ENCODE assay signal across 27 cellular contexts in the genomic region with DNA sequence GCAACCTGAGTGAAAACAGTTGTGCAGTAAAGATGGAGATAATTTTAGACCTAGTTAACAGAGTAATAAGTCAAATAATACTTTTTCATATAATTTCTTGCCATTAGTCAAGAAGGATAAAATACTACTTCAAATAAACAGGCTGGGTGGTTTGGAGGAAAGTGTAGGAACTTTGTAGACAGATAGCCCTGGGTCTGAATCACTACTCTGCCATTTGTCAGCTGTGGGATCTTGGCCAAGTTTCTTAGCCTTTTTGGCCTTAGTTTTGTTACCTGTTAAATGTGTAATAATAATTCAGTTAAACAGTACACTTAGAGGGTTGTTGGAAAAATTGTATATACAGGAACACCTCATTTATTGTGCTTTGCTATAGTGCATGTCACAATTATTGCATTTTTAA.
DNase-seq lines count a peak whose midpoint lies in the region; ATAC-seq, FAIRE-seq and TF ChIP-seq lines count a peak whose summit lies in the region.
"Had no signal": no experiment of that assay in that cellular context is flagged by ENCODE, and none has a peak within 500 bp of the region (broad histone marks: within the 10 kb centered on the region; RNA-seq: fewer than 3 reads in every experiment).

No MANE protein-coding gene starts in this region.

- H3K36me3 Mint-ChIP-seq in MCF 10A (ENCODE audit: insufficient read depth, unreplicated experiment) (peaks cover 6% of the 10 kb centered on the region), astrocyte (ENCODE audit: low read depth, unreplicated experiment) (no peaks in the 10 kb centered on the region)

- POLR2A ChIA-PET in MCF 10A (lab: Yijun Ruan, JAX) = interaction anchor here (0.6 kb wide), 1 partner anchor 298 kb away, joined by 3 read pairs; no protein-coding TSS in a partner anchor

- CTCF ChIA-PET in MCF 10A (lab: Yijun Ruan, JAX) = no interaction called here

- H3K27me3 ChIP-seq in breast epithelium (no peaks in the 10 kb centered on the region), astrocyte (ENCODE audit: insufficient read depth, low read length) (peaks cover 41% of the 10 kb centered on the region)
- H3K27me3 ChIP-seq: BLaER1 treated with 17β-estradiol and CSF1 and Interleukin-3, amounts not matched to agents 10 nM and 100 nM; MG63; Peyer's patch; SJSA1 had no signal

- H3K9me3 Mint-ChIP-seq in MCF 10A (ENCODE audit: unreplicated experiment) = no peaks in the 10 kb centered on the region
- no peaks in the 10 kb centered on the region for H3K9me3 Mint-ChIP-seq in astrocyte (ENCODE audit: unreplicated experiment)
- H3K9me3 Mint-ChIP-seq: CD4-positive, alpha-beta memory T cell had no signal

- H4K20me1 ChIP-seq in astrocyte (ENCODE audit: insufficient read depth, low read length) = peaks cover 20% of the 10 kb centered on the region
- H4K20me1 ChIP-seq: BLaER1 treated with 17β-estradiol and CSF1 and Interleukin-3, amounts not matched to agents 10 nM and 100 nM had no signal

- H3K4me1 ChIP-seq in breast epithelium (no peaks in the 10 kb centered on the region), astrocyte (ENCODE audit: insufficient read depth, low read length) (peaks cover 14% of the 10 kb centered on the region)
- H3K4me1 ChIP-seq: BLaER1 treated with 17β-estradiol and CSF1 and Interleukin-3, amounts not matched to agents 10 nM and 100 nM; Peyer's patch had no signal

- peak; percentile 43 for DNase-seq in MCF 10A (ENCODE audit: unreplicated experiment)
- DNase-seq in breast epithelium (ENCODE audit: low spot score in 2 of 2) = no peak
- DNase-seq in astrocyte (ENCODE audit: low read depth) = peak; percentile 2
- peak; percentile 27 for DNase-seq in glomerular visceral epithelial cell (ENCODE audit: extremely low spot score)
- no peak for DNase-seq in GDM1 (lab: John Stamatoyannopoulos, UW)
- DNase-seq in SHP77 (lab: John Stamatoyannopoulos, UW) = no peak
- DNase-seq: Caco-2; CD4-positive, alpha-beta memory T cell; DMS 273 treated with DMSO at 0.1 percent for 48 hours; DMS79 treated with DMSO at 0.1 percent for 48 hours; MG63; NCI-H1436; NCI-H187 treated with DMSO at 0.1 percent for 48 hours; NCI-H2227 treated with DMSO at 0.1 percent for 48 hours; NCI-H510A treated with DMSO at 0.1 percent for 48 hours; NCI-H748 treated with DMSO at 0.1 percent for 48 hours; NK-92 treated with Interleukin-12 subunit alpha and Interleukin-12 subunit beta, amount 100 ng/mL, for 24 hours; Peyer's patch had no signal

- no peak overlapping the region for H3K27ac Mint-ChIP-seq in MCF 10A (ENCODE audit: low read depth, unreplicated experiment)
- no peak overlapping the region for H3K27ac Mint-ChIP-seq in astrocyte (ENCODE audit: unreplicated experiment)
- H3K27ac Mint-ChIP-seq: CD4-positive, alpha-beta memory T cell; IgD-negative memory B cell had no signal

- TF ChIP-seq CTCF in MCF 10A (IDR thresholded peaks at IDR 0.05; ENCODE audit: unreplicated experiment) (no peak), breast epithelium (IDR thresholded peaks at IDR 0.05) (no peak), astrocyte (IDR thresholded peaks at IDR 0.05; ENCODE audit: insufficient read depth, low read depth, low read length) (no peak)

- no peak for TF ChIP-seq POLR2A in breast epithelium (IDR thresholded peaks at IDR 0.05)

- intact Hi-C loops in MCF 10A (cut with micrococcal nuclease) (no loop called here), breast epithelium (cut with DNase I; ENCODE audit: low total_unique reads) (no loop called here)

- no peak overlapping the region for H3K9ac ChIP-seq in astrocyte (ENCODE audit: low read length)
- H3K9ac ChIP-seq: BLaER1 treated with 17β-estradiol and CSF1 and Interleukin-3, amounts not matched to agents 10 nM and 100 nM had no signal

- ATAC-seq in HG03342 (IDR thresholded peaks at IDR 0.05; ENCODE audit: unreplicated experiment) (no peak), GM21529 (IDR thresholded peaks at IDR 0.05; ENCODE audit: unreplicated experiment) (no peak)
- ATAC-seq: HCT116 had no signal

- H3K36me3 ChIP-seq in breast epithelium (no peaks in the 10 kb centered on the region), astrocyte (ENCODE audit: insufficient read depth, low read length) (no peaks in the 10 kb centered on the region)
- H3K36me3 ChIP-seq: MG63, Peyer's patch, SJSA1 had no signal

- H3K4me2 ChIP-seq in astrocyte (ENCODE audit: low read length) = no peak overlapping the region
- H3K4me2 ChIP-seq: BLaER1 treated with 17β-estradiol and CSF1 and Interleukin-3, amounts not matched to agents 10 nM and 100 nM had no signal

- H2AFZ ChIP-seq in astrocyte (ENCODE audit: low read depth, low read length) = no peak overlapping the region

- H3K27me3 Mint-ChIP-seq in MCF 10A (ENCODE audit: insufficient read depth, unreplicated experiment) (peaks cover 11% of the 10 kb centered on the region), astrocyte (ENCODE audit: low read depth, unreplicated experiment) (peaks cover 22% of the 10 kb centered on the region)
- H3K27me3 Mint-ChIP-seq: CD4-positive, alpha-beta memory T cell; IgD-negative memory B cell had no signal

- H3K4me1 Mint-ChIP-seq in MCF 10A (ENCODE audit: insufficient read depth, unreplicated experiment) (peaks cover 23% of the 10 kb centered on the region), astrocyte (ENCODE audit: low read depth, unreplicated experiment) (peaks cover 22% of the 10 kb centered on the region)
- H3K4me1 Mint-ChIP-seq: CD4-positive, alpha-beta memory T cell; IgD-negative memory B cell had no signal

- no peaks in the 10 kb centered on the region for H3K79me2 ChIP-seq in astrocyte (ENCODE audit: insufficient read depth, low read length)

- H3K9me3 ChIP-seq in breast epithelium = no peaks in the 10 kb centered on the region
- H3K9me3 ChIP-seq in astrocyte (ENCODE audit: insufficient read depth, low read depth, low read length) = no peaks in the 10 kb centered on the region
- H3K9me3 ChIP-seq: BLaER1 treated with 17β-estradiol and CSF1 and Interleukin-3, amounts not matched to agents 10 nM and 100 nM; MG63; Peyer's patch; SJSA1 had no signal

- no peak for FAIRE-seq in astrocyte (lab: Jason Lieb, UNC)
- FAIRE-seq: GM12891, H1 had no signal

- H3K4me3 ChIP-seq in breast epithelium (no peak overlapping the region), astrocyte (ENCODE audit: insufficient read depth, low read depth, low read length) (no peak overlapping the region)
- H3K4me3 ChIP-seq: BLaER1 treated with 17β-estradiol and CSF1 and Interleukin-3, amounts not matched to agents 10 nM and 100 nM; MG63; Peyer's patch; SJSA1 had no signal

- H3K4me3 Mint-ChIP-seq in MCF 10A (ENCODE audit: unreplicated experiment) = no peak overlapping the region
- no peak overlapping the region for H3K4me3 Mint-ChIP-seq in astrocyte (ENCODE audit: unreplicated experiment)
- H3K4me3 Mint-ChIP-seq: CD4-positive, alpha-beta memory T cell; IgD-negative memory B cell had no signal

- H3K27ac ChIP-seq in breast epithelium (no peak overlapping the region), astrocyte (ENCODE audit: low read depth, low read length) (no peak overlapping the region)
- H3K27ac ChIP-seq: 22Rv1; BLaER1 treated with 17β-estradiol and CSF1 and Interleukin-3, amounts not matched to agents 10 nM and 100 nM; Peyer's patch; SJSA1 had no signal

- no TSS peak for BruUV-seq in MCF 10A (replicated peaks; lab: Mats Ljungman, UMichigan)

Comparison
In these comparisons a context has a peak if more than half of its experiments do, and no peak if none do; other contexts are left out.
1. DNase-seq: peak in MCF 10A (single experiment), astrocyte (single experiment) and glomerular visceral epithelial cell (single experiment); none in breast epithelium (0 of 2), GDM1 (single experiment) and SHP77 (0 of 2).